Comparison of ENCODE assay signal across 9 cellular contexts in genomic region chr11:40241524-40242037, GRCh38.
DNase-seq lines count a peak whose midpoint lies in the region; ATAC-seq, FAIRE-seq and TF ChIP-seq lines count a peak whose summit lies in the region.
"Had no signal": no experiment of that assay in that cellular context is flagged by ENCODE, and none has a peak within 500 bp of the region (broad histone marks: within the 10 kb centered on the region; RNA-seq: fewer than 3 reads in every experiment).

No MANE protein-coding gene starts in this region.

- no peak for TF ChIP-seq CTCF in omental fat pad (IDR thresholded peaks at IDR 0.05)
- TF ChIP-seq CTCF in endothelial cell (IDR thresholded peaks at IDR 0.05; ENCODE audit: unreplicated experiment), result no peak

- no peak for TF ChIP-seq POLR2A in H54 (IDR thresholded peaks at IDR 0.05; ENCODE audit: low read depth, low read length)

- FAIRE-seq in H54 (lab: Jason Lieb, UNC) (no peak), frontal cortex (lab: Jason Lieb, UNC) (no peak)

- no peak overlapping the region for H3K4me3 Mint-ChIP-seq in endothelial cell (ENCODE audit: unreplicated experiment)
- H3K4me3 Mint-ChIP-seq: activated naive CD8-positive, alpha-beta T cell had no signal

- H3K36me3 Mint-ChIP-seq in endothelial cell (ENCODE audit: low read depth, unreplicated experiment), result no peaks in the 10 kb centered on the region
- H3K36me3 Mint-ChIP-seq: activated naive CD8-positive, alpha-beta T cell had no signal

- ATAC-seq in GM19023 (IDR thresholded peaks at IDR 0.05; ENCODE audit: unreplicated experiment) (peak; percentile 98), HG02623 (IDR thresholded peaks at IDR 0.05; ENCODE audit: unreplicated experiment) (peak; percentile 98), HG03575 (IDR thresholded peaks at IDR 0.05; ENCODE audit: extremely low read depth, insufficient number of reproducible peaks, low FRiP score, unreplicated experiment) (peak; percentile 96), omental fat pad (ENCODE audit: low FRiP score) (peak; percentile 84)

- DNase-seq in omental fat pad (ENCODE audit: low spot score), result no peak
- DNase-seq in NCI-H2227 treated with DMSO at 0.1 percent for 48 hours (lab: John Stamatoyannopoulos, UW), result no peak
- no peak for DNase-seq in H54 (ENCODE audit: insufficient read length, low spot score)
- DNase-seq in frontal cortex (ENCODE audit: low spot score in 2 of 2), result no peak
- DNase-seq in endothelial cell (ENCODE audit: low spot score), result no peak

- H3K4me1 Mint-ChIP-seq in endothelial cell (ENCODE audit: unreplicated experiment), result no peaks in the 10 kb centered on the region

- H3K27ac Mint-ChIP-seq in endothelial cell (ENCODE audit: unreplicated experiment), result no peak overlapping the region
- H3K27ac Mint-ChIP-seq: activated naive CD8-positive, alpha-beta T cell had no signal

- no peaks in the 10 kb centered on the region for H3K9me3 Mint-ChIP-seq in endothelial cell (ENCODE audit: unreplicated experiment)

- no peaks in the 10 kb centered on the region for H3K27me3 Mint-ChIP-seq in endothelial cell (ENCODE audit: unreplicated experiment)
- H3K27me3 Mint-ChIP-seq: activated naive CD8-positive, alpha-beta T cell had no signal
